Comparison of ENCODE assay signal across 8 cellular contexts in genomic region chr2:24409700-24410556, GRCh38. TPM values are rescaled to one million over a fixed set of nuclear protein-coding genes. Genes with fewer than 3 reads are reported as not detected.
A peak's percentile ranks its signal among the peaks of the same experiment; 100 is the strongest.
DNase-seq lines count a peak whose midpoint lies in the region; ATAC-seq and TF ChIP-seq lines count a peak whose summit lies in the region.

No MANE protein-coding gene starts in this region.

- H3K9me3 Mint-ChIP-seq in effector memory CD8-positive, alpha-beta T cell = no peaks in the 10 kb centered on the region
- no peaks in the 10 kb centered on the region for H3K9me3 Mint-ChIP-seq in memory B cell

- peak; percentile 49 to 88 (median 79) for TF ChIP-seq CTCF in thyroid gland (IDR thresholded peaks at IDR 0.05)

- peak; percentile 79 for DNase-seq in AG20443 (ENCODE audit: low spot score)
- peak; percentile 48 for DNase-seq in GM19238 (ENCODE audit: insufficient read length, low spot score)
- DNase-seq in NCI-H2081 treated with DMSO at 0.1 percent for 48 hours (lab: John Stamatoyannopoulos, UW) = peak; percentile 41
- peak in 1 of 3 donors; percentile 14 for DNase-seq in T-helper 17 cell
- DNase-seq in effector memory CD8-positive, alpha-beta T cell = peak; percentile 29 to 44 (median 32)
- DNase-seq in memory B cell (ENCODE audit: low spot score in 2 of 2) = peak; percentile 37 to 51
- DNase-seq in thyroid gland = peak; percentile 25 to 34

- H3K27ac Mint-ChIP-seq in T-helper 17 cell = no peak overlapping the region
- no peak overlapping the region for H3K27ac Mint-ChIP-seq in effector memory CD8-positive, alpha-beta T cell
- H3K27ac Mint-ChIP-seq in memory B cell = no peak overlapping the region

- ATAC-seq in T-helper 17 cell = peak; percentile 63
- ATAC-seq in effector memory CD8-positive, alpha-beta T cell (replicated peaks) = peak; percentile 61
- peak; percentile 70 for ATAC-seq in memory B cell (ENCODE audit: low read depth)
- ATAC-seq in HG03135 (IDR thresholded peaks at IDR 0.05; ENCODE audit: unreplicated experiment) = no peak

- 53 to 56% methylated on average over 13 of the region's 13 CpGs for WGBS in thyroid gland, 2 donors

- H3K27ac ChIP-seq in thyroid gland = no peak overlapping the region

- H3K9me3 ChIP-seq in T-helper 17 cell (ENCODE audit: control insufficient read depth, low read length, poor library complexity, severe bottlenecking) (no peaks in the 10 kb centered on the region), thyroid gland (no peaks in the 10 kb centered on the region)

- no peaks in the 10 kb centered on the region for H3K4me1 ChIP-seq in thyroid gland

- TF ChIP-seq POLR2A in thyroid gland (IDR thresholded peaks at IDR 0.05) = no peak

- H3K4me3 Mint-ChIP-seq in T-helper 17 cell (no peak overlapping the region), memory B cell (no peak overlapping the region)
- no peak overlapping the region for H3K4me3 Mint-ChIP-seq in effector memory CD8-positive, alpha-beta T cell

- no peak overlapping the region for H3K4me3 ChIP-seq in thyroid gland (replicated peaks in 1 of 3)

- peaks cover 12% of the 10 kb centered on the region for H3K27me3 Mint-ChIP-seq in T-helper 17 cell
- H3K27me3 Mint-ChIP-seq in effector memory CD8-positive, alpha-beta T cell = no peaks in the 10 kb centered on the region
- peaks cover 7% of the 10 kb centered on the region for H3K27me3 Mint-ChIP-seq in memory B cell

- no peaks in the 10 kb centered on the region for H3K27me3 ChIP-seq in thyroid gland

- H3K36me3 Mint-ChIP-seq in T-helper 17 cell (ENCODE audit: low read depth) = peaks cover 3% of the 10 kb centered on the region
- H3K36me3 Mint-ChIP-seq in effector memory CD8-positive, alpha-beta T cell (ENCODE audit: insufficient read depth) = peaks cover 4% of the 10 kb centered on the region
- H3K36me3 Mint-ChIP-seq in memory B cell = no peaks in the 10 kb centered on the region

- H3K4me1 Mint-ChIP-seq in T-helper 17 cell (no peaks in the 10 kb centered on the region), memory B cell (no peaks in the 10 kb centered on the region)
- peaks cover 0 to 4% of the 10 kb centered on the region in 2 donors for H3K4me1 Mint-ChIP-seq in effector memory CD8-positive, alpha-beta T cell (ENCODE audit: low read depth in 2 of 2)

- no peaks in the 10 kb centered on the region for H3K36me3 ChIP-seq in thyroid gland

- intact Hi-C loops in thyroid gland (cut with DNase I) = loop anchor here (2.0 kb wide), 1 partner anchor 419 kb away; no protein-coding TSS in a partner anchor

RNA-seq across cellular contexts. Expression of gene ITSN2, which starts 49.6 kb away (rescaled TPM):
- total RNA-seq in T-helper 17 cell (10 to 100 TPM; 90.5 to 95.5 TPM), thyroid gland (100 to 1,000 TPM; 107 to 198 (median 116) TPM)
